Comparison of ENCODE assay signal across 8 cellular contexts in the genomic region with DNA sequence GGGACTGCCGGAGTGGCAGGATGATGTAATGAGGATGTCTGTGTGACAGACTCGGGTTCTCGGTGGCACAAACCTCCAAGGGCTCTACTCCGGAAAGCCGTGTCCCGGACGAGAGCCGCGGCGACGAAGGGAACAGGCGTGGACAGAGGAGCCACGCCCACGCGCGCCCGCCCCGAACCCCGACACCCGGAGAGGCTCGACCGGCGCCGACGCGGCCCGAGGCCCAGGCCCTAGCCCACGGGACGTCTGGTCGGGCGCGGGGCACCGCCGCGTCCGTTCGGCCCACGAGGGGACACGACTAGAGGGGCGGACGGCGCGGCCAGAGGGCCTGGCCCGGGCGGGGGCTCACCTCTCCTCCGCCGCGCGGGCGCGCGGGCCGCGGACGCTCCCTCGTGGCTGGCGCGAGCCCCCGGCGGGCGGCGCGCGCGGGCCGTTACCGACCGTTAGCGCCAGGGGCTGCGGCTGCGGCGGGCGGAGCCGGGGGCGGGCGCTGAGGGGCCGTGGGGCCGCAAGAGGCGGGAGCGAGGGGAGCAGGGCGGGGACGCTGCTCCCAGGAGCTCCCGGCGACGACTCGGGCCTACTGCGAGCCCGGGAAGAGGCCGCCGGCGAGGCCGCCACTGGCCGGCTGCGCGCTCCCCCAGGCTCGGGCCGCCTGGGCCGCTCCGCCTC. TPM values are rescaled to one million over a fixed set of nuclear protein-coding genes. Genes with fewer than 3 reads are reported as not detected.
DNase-seq lines count a peak whose midpoint lies in the region; ATAC-seq and TF ChIP-seq lines count a peak whose summit lies in the region.

No MANE protein-coding gene starts in this region.

- H3K4me2 ChIP-seq in mammary epithelial cell (ENCODE audit: insufficient read depth, low read depth, low read length), result peak overlapping the region; percentile 66

- H3K4me3 ChIP-seq in mammary epithelial cell (replicated peaks in 1 of 3; ENCODE audit: insufficient read depth in 1 of 3, low read depth in 2 of 3, low read length in 3 of 3), result peak overlapping the region; percentile 72 to 79 (median 74)

- dilution Hi-C loops in mammary epithelial cell (cut with HindIII; ENCODE audit: low sequenced_read_pairs), result loop anchor here (5.0 to 25.0 kb wide), 2 partner anchors 271 to 641 kb away; partner anchors contain the start of gene IRX3

- H3K27ac ChIP-seq in mammary epithelial cell (ENCODE audit: insufficient read depth, low read depth, low read length), result peak overlapping the region; percentile 86

- H3K4me1 ChIP-seq in mammary epithelial cell (ENCODE audit: insufficient read depth, low read length), result peaks cover 18% of the 10 kb centered on the region

- peaks cover 81% of the 10 kb centered on the region for H3K79me2 ChIP-seq in mammary epithelial cell (ENCODE audit: insufficient read depth, low read length)

- peak overlapping the region; percentile 94 for H3K9ac ChIP-seq in mammary epithelial cell (ENCODE audit: insufficient read depth, low read length)

- no peaks in the 10 kb centered on the region for H3K27me3 ChIP-seq in mammary epithelial cell (ENCODE audit: insufficient read depth, low read length)

- H4K20me1 ChIP-seq in mammary epithelial cell (ENCODE audit: insufficient read depth, low read length), result no peaks in the 10 kb centered on the region

- peak; percentile 46 for ATAC-seq in GM19438 (IDR thresholded peaks at IDR 0.05; ENCODE audit: low read depth, unreplicated experiment)
- peak; percentile 49 for ATAC-seq in HG03432 (IDR thresholded peaks at IDR 0.05; ENCODE audit: unreplicated experiment)
- ATAC-seq in stimulated activated naive CD8-positive, alpha-beta T cell treated with anti-CD3 and anti-CD28 coated beads, Interleukin-15, Interleukin-2, amounts not matched to agents 100 U/mL and 50 U/mL, for 24 hours, result peak; percentile 26

- no peaks in the 10 kb centered on the region for H3K9me3 ChIP-seq in mammary epithelial cell (replicated peaks; ENCODE audit: insufficient read depth, low read length)

- peak; percentile 63 for DNase-seq in DMS53 treated with DMSO at 0.1 percent for 48 hours (lab: John Stamatoyannopoulos, UW; ENCODE audit: unreplicated experiment)
- peak; percentile 68 for DNase-seq in RKO (ENCODE audit: low spot score)
- DNase-seq in mammary epithelial cell, result peak; percentile 58
- peak; percentile 68 for DNase-seq in kidney glomerular epithelial cell (lab: John Stamatoyannopoulos, UW)
- DNase-seq in stimulated activated naive CD8-positive, alpha-beta T cell treated with anti-CD3 and anti-CD28 coated beads, Interleukin-15, Interleukin-2, amounts not matched to agents 100 U/mL and 50 U/mL, for 24 hours, result peak; percentile 54
- no peak for DNase-seq in NCI-H128 (lab: John Stamatoyannopoulos, UW; ENCODE audit: unreplicated experiment)

- BruUV-seq in mammary epithelial cell (replicated peaks; lab: Mats Ljungman, UMichigan), result no TSS peak

- WGBS in mammary epithelial cell (ENCODE audit: low coverage, missing lambda C conversion rate), result no CpG with 5 or more reads among the region's 99 CpGs

- peak overlapping the region; percentile 82 for H2AFZ ChIP-seq in mammary epithelial cell (ENCODE audit: low read depth, low read length)

- no peaks in the 10 kb centered on the region for H3K36me3 ChIP-seq in mammary epithelial cell (ENCODE audit: insufficient read depth, low read length)

- intact Hi-C loops in mammary epithelial cell (cut with micrococcal nuclease), result loop anchor here (1.0 to 5.0 kb wide), 6 partner anchors 51 to 982 kb away; partner anchors contain the start of gene IRX3

- CTCF ChIA-PET in mammary epithelial cell (lab: Charles Lee; ENCODE audit: low non-redundant PET), result interaction anchor here (0.6 kb wide), 1 partner anchor 298 kb away, joined by 5 read pairs; no protein-coding TSS in a partner anchor

- no peak for TF ChIP-seq CTCF in mammary epithelial cell (conservative IDR thresholded peaks at IDR 0.05 in 1 of 2, IDR thresholded peaks at IDR 0.05 in 1 of 2; ENCODE audit: extremely low read depth in 1 of 2, insufficient read depth in 1 of 2, low read depth in 1 of 2, low read length in 2 of 2)

- in situ Hi-C loops in mammary epithelial cell (cut with MboI; ENCODE audit: low sequenced_read_pairs in 2 of 2), result loop anchor here in 1 of 2 donors (5.0 to 25.0 kb wide), 2 partner anchors 281 to 1041 kb away; no protein-coding TSS in a partner anchor

RNA-seq across cellular contexts. Expression of gene IRX5, which starts 2.1 kb away (rescaled TPM):
- 10 to 100 TPM in 1 of 2 donors, 1 to 10 TPM in 1; 7.6 to 19.0 TPM for total RNA-seq in mammary epithelial cell
- 5.7 TPM for polyA plus RNA-seq in mammary epithelial cell
- polyA minus RNA-seq in mammary epithelial cell, result 5.2 TPM
